In the genomic region with DNA sequence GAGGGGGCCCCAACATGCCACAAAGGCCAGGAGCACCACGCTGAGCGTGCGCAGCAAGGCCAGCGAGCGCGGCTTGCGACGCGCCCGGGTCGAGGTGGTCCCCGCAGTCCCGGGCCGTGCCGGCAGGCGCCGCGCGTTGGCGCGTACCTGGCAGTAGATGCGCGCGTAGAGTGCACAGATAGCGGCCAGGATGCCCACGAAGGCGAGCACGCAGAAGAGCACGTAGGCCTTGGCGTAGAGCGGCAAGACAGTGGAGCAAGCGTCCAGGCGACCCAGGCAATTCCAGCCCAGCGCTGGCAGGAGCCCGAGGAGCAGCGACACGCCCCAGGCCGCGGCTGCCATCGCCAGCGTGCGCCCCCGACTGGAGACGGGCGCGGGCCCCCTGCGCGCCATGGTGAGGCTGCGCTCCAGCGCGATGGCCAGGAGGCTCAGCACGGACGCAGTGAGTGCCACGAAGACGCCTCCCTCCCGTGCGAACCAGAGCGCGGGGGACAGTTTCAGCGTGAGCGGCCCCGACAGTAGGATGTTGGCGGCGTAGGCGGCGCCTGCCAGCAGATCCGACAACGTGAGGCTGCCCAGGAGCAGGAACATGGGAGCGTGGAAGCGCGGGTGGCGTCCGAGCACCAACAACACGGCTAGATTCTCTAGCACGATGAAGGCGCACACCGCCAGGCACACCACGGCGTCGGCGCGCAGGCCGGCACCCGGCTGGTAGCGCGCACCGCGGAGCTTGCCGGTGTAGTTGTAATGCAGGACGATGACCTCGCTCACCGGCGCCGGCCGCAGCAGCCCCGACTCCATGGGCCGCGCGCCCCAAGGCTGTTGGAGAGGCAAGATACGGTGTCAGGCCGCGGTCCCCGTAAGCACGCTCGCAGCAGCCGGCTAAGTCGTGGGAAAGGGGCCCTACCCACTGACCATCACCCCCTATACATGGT, we compare ENCODE assay signal across 11 cellular contexts. TPM values are rescaled to one million over a fixed set of nuclear protein-coding genes. Genes with fewer than 3 reads are reported as not detected.
A peak's percentile ranks its signal among the peaks of the same experiment; 100 is the strongest.
DNase-seq lines count a peak whose midpoint lies in the region; ATAC-seq and TF ChIP-seq lines count a peak whose summit lies in the region.
"Had no signal": no experiment of that assay in that cellular context is flagged by ENCODE, and none has a peak within 500 bp of the region (broad histone marks: within the 10 kb centered on the region; RNA-seq: fewer than 3 reads in every experiment).

No MANE protein-coding gene starts in this region.

- H3K27ac ChIP-seq in SK-N-SH (ENCODE audit: low read depth in 2 of 2, low read length in 1 of 2) (no peak overlapping the region), iPS-20b (ENCODE audit: low read length) (no peak overlapping the region)
- H3K27ac ChIP-seq: 22Rv1, tibial nerve had no signal

- H3K4me1 ChIP-seq in SK-N-SH (ENCODE audit: control insufficient read depth in 1 of 2, insufficient read depth in 2 of 2, low read depth in 1 of 2, low read length in 1 of 2) (no peaks in the 10 kb centered on the region; a peak in 1 of 4 replicates), iPS-20b (ENCODE audit: insufficient read depth, low read length) (peaks cover 7% of the 10 kb centered on the region; the same call in 1 of the 2 replicates)

- TF ChIP-seq RAD21 in SK-N-SH (IDR thresholded peaks at IDR 0.05; ENCODE audit: low read length) = no peak

- no peak overlapping the region for H3K27ac Mint-ChIP-seq in stimulated activated naive CD8-positive, alpha-beta T cell treated with anti-CD3 and anti-CD28 coated beads, Interleukin-15, Interleukin-2, amounts not matched to agents 100 ng/mL and 50 ng/mL, for 24 hours

- no peak overlapping the region for H2AFZ ChIP-seq in SK-N-SH (ENCODE audit: low read depth)

- H3K27me3 ChIP-seq in SK-N-SH (ENCODE audit: insufficient read depth) (peaks cover 13% of the 10 kb centered on the region; the same call in 1 of the 2 replicates), iPS-20b (ENCODE audit: insufficient read depth, low read length) (peaks cover 77% of the 10 kb centered on the region)

- H3K9ac ChIP-seq in SK-N-SH (no peak overlapping the region), iPS-20b (ENCODE audit: low read depth, low read length) (no peak overlapping the region)

- 38% methylated on average over 41 of the region's 107 CpGs for WGBS in SK-N-SH (ENCODE audit: low lambda C conversion rate)

- H3K36me3 Mint-ChIP-seq in stimulated activated naive CD8-positive, alpha-beta T cell treated with anti-CD3 and anti-CD28 coated beads, Interleukin-15, Interleukin-2, amounts not matched to agents 100 ng/mL and 50 ng/mL, for 24 hours (ENCODE audit: low read depth) = no peaks in the 10 kb centered on the region

- H3K27me3 Mint-ChIP-seq in stimulated activated naive CD8-positive, alpha-beta T cell treated with anti-CD3 and anti-CD28 coated beads, Interleukin-15, Interleukin-2, amounts not matched to agents 100 ng/mL and 50 ng/mL, for 24 hours = peaks cover 57% of the 10 kb centered on the region

- H4K20me1 ChIP-seq in SK-N-SH (ENCODE audit: insufficient read depth) = no peaks in the 10 kb centered on the region

- TF ChIP-seq CTCF in SK-N-SH (IDR thresholded peaks at IDR 0.05) = no peak

- no peak for TF ChIP-seq EP300 in SK-N-SH (IDR thresholded peaks at IDR 0.05; ENCODE audit: borderline replicate concordance in 1 of 2, low read depth in 1 of 2, low read length in 1 of 2)

- DNase-seq in SK-N-SH (peak; percentile 74), activated gamma-delta T cell (lab: John Stamatoyannopoulos, UW) (peak; percentile 58), LoVo (ENCODE audit: low spot score) (no peak)
- DNase-seq: NCI-H1105 had no signal

- no peak overlapping the region for H3K4me3 ChIP-seq in SK-N-SH (ENCODE audit: low read depth in 2 of 2, low read length in 1 of 2)
- peak overlapping the region; percentile 48 for H3K4me3 ChIP-seq in iPS-20b (ENCODE audit: low read length)
- H3K4me3 ChIP-seq: tibial nerve had no signal

- H3K36me3 ChIP-seq in SK-N-SH (replicated peaks in 1 of 2; ENCODE audit: control insufficient read depth in 1 of 2, insufficient read depth in 2 of 2, low read length in 1 of 2) = no peaks in the 10 kb centered on the region
- no peaks in the 10 kb centered on the region for H3K36me3 ChIP-seq in iPS-20b (ENCODE audit: insufficient read depth, low read depth, low read length)
- H3K36me3 ChIP-seq: tibial nerve had no signal

- no peak overlapping the region for H3K4me2 ChIP-seq in SK-N-SH

- H3K4me3 Mint-ChIP-seq in stimulated activated naive CD8-positive, alpha-beta T cell treated with anti-CD3 and anti-CD28 coated beads, Interleukin-15, Interleukin-2, amounts not matched to agents 100 ng/mL and 50 ng/mL, for 24 hours = peak overlapping the region; percentile 73

- H3K9me3 ChIP-seq in SK-N-SH (no peaks in the 10 kb centered on the region), iPS-20b (ENCODE audit: insufficient read depth, low read depth, low read length) (no peaks in the 10 kb centered on the region)
- H3K9me3 ChIP-seq: tibial nerve had no signal

- ATAC-seq in SK-N-SH treated with all-trans-retinoic acid at 6 μM for 48 hours (no peak), GM19467 (IDR thresholded peaks at IDR 0.05; ENCODE audit: unreplicated experiment) (no peak), HG02759 (IDR thresholded peaks at IDR 0.05; ENCODE audit: unreplicated experiment) (no peak)

- POLR2A ChIA-PET in SK-N-SH (lab: Yijun Ruan, JAX) = no interaction called here

- H3K4me1 Mint-ChIP-seq in stimulated activated naive CD8-positive, alpha-beta T cell treated with anti-CD3 and anti-CD28 coated beads, Interleukin-15, Interleukin-2, amounts not matched to agents 100 ng/mL and 50 ng/mL, for 24 hours (ENCODE audit: low read depth) = peaks cover 39% of the 10 kb centered on the region

- H3K9me3 Mint-ChIP-seq in stimulated activated naive CD8-positive, alpha-beta T cell treated with anti-CD3 and anti-CD28 coated beads, Interleukin-15, Interleukin-2, amounts not matched to agents 100 ng/mL and 50 ng/mL, for 24 hours = no peaks in the 10 kb centered on the region

- CTCF ChIA-PET in SK-N-SH (lab: Yijun Ruan, JAX) = interaction anchor here (0.7 to 1.2 kb wide), 2 partner anchors 9 to 96 kb away, joined by 3 read pairs; no protein-coding TSS in a partner anchor

- H3K79me2 ChIP-seq in SK-N-SH (ENCODE audit: insufficient read depth) = no peaks in the 10 kb centered on the region

- H3F3A ChIP-seq in SK-N-SH (replicated peaks; ENCODE audit: insufficient read depth) = no peaks in the 10 kb centered on the region

- H3K9me2 ChIP-seq in SK-N-SH = no peaks in the 10 kb centered on the region

TF ChIP-seq in SK-N-SH, 30 proteins besides CTCF, POLR2A, EP300 and RAD21 (continues in another document):
- TF ChIP-seq GATA2 (CRISPR knock-in tag; IDR thresholded peaks at IDR 0.05) (no peak), GABPA (IDR thresholded peaks at IDR 0.05; ENCODE audit: low read depth) (no peak), POLR2AphosphoS5 (IDR thresholded peaks at IDR 0.05; ENCODE audit: low read depth, low read length) (no peak), CHD2 (IDR thresholded peaks at IDR 0.05; ENCODE audit: low read length, partially characterized antibody) (no peak), JUND (IDR thresholded peaks at IDR 0.05) (no peak)
- TF ChIP-seq, protein P1, sequence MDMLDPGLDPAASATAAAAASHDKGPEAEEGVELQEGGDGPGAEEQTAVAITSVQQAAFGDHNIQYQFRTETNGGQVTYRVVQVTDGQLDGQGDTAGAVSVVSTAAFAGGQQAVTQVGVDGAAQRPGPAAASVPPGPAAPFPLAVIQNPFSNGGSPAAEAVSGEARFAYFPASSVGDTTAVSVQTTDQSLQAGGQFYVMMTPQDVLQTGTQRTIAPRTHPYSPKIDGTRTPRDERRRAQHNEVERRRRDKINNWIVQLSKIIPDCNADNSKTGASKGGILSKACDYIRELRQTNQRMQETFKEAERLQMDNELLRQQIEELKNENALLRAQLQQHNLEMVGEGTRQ (IDR thresholded peaks at IDR 0.05; ENCODE audit: borderline replicate concordance, low read depth, low read length) = no peak

TF ChIP-seq in SK-N-SH treated with all-trans-retinoic acid at 6 μM for 48 hours, 23 proteins besides CTCF, POLR2A, EP300 and RAD21:
- no peak for TF ChIP-seq ZNF8 (CRISPR knock-in tag; IDR thresholded peaks at IDR 0.05)
- no peak for TF ChIP-seq TCF4 (CRISPR knock-in tag; IDR thresholded peaks at IDR 0.05; ENCODE audit: borderline replicate concordance)
- TF ChIP-seq ARNTL (CRISPR knock-in tag; IDR thresholded peaks at IDR 0.05; ENCODE audit: borderline replicate concordance, low read depth) = no peak
- no peak for TF ChIP-seq ZFP3 (CRISPR knock-in tag; IDR thresholded peaks at IDR 0.05)
- TF ChIP-seq RARB (CRISPR knock-in tag; IDR thresholded peaks at IDR 0.05) = no peak
- no peak for TF ChIP-seq OSR1 (CRISPR knock-in tag; IDR thresholded peaks at IDR 0.05)
- no peak for TF ChIP-seq PPARA (CRISPR knock-in tag; IDR thresholded peaks at IDR 0.05; ENCODE audit: borderline replicate concordance)
- no peak for TF ChIP-seq ZNF70 (CRISPR knock-in tag; IDR thresholded peaks at IDR 0.05)
- no peak for TF ChIP-seq SNAI2 (CRISPR knock-in tag; IDR thresholded peaks at IDR 0.05)
TF ChIP-seq in SK-N-SH treated with all-trans-retinoic acid at 6 μM for 48 hours: peak in this region for 0.

RNA-seq across cellular contexts. Expression of gene S1PR5, which starts 2.8 kb away (rescaled TPM):
- 0.32 and 0.36 TPM in 2 replicates for polyA plus RNA-seq in SK-N-SH (2012; rRNA removed)
- 0.36 and 0.39 TPM in 2 replicates for polyA plus RNA-seq in SK-N-SH (2012; cell fraction: cytosol; rRNA removed)
- 0.21 and 0.24 TPM in 2 replicates for polyA plus RNA-seq in SK-N-SH (2012; cell fraction: nucleus; rRNA removed)

RNA-seq across cellular contexts. Expression of gene KEAP1, which starts 11.3 kb away (rescaled TPM):
- polyA plus RNA-seq in SK-N-SH (2012; rRNA removed) = 53.8 and 72.9 TPM in 2 replicates
- 42.4 and 51.7 TPM in 2 replicates for polyA plus RNA-seq in SK-N-SH (2012; cell fraction: cytosol; rRNA removed)
- 66.2 and 72.6 TPM in 2 replicates for polyA plus RNA-seq in SK-N-SH (2012; cell fraction: nucleus; rRNA removed)

RNA-seq across cellular contexts. Expression of gene ATG4D, which starts 29.2 kb away (rescaled TPM):
- 19.7 and 22.6 TPM in 2 replicates for polyA plus RNA-seq in SK-N-SH (2012; rRNA removed)
- 8.8 and 15.2 TPM in 2 replicates for polyA plus RNA-seq in SK-N-SH (2012; cell fraction: cytosol; rRNA removed)
- 65.8 and 70.8 TPM in 2 replicates for polyA plus RNA-seq in SK-N-SH (2012; cell fraction: nucleus; rRNA removed)

RNA-seq across cellular contexts. Expression of gene KRI1, which starts 51.3 kb away (rescaled TPM):
- 23.3 and 26.7 TPM in 2 replicates for polyA plus RNA-seq in SK-N-SH (2012; rRNA removed)
- 17.4 and 23.7 TPM in 2 replicates for polyA plus RNA-seq in SK-N-SH (2012; cell fraction: cytosol; rRNA removed)
- 58.1 and 74.0 TPM in 2 replicates for polyA plus RNA-seq in SK-N-SH (2012; cell fraction: nucleus; rRNA removed)

RNA-seq across cellular contexts. Expression of gene CDKN2D, which starts 54.3 kb away (rescaled TPM):
- polyA plus RNA-seq in SK-N-SH (2012; rRNA removed) = 13.1 and 14.9 TPM in 2 replicates
- 11.6 and 16.2 TPM in 2 replicates for polyA plus RNA-seq in SK-N-SH (2012; cell fraction: cytosol; rRNA removed)
- polyA plus RNA-seq in SK-N-SH (2012; cell fraction: nucleus; rRNA removed) = 5.4 and 5.7 TPM in 2 replicates
